ENCODE assay signal across 10 cellular contexts in the genomic region with DNA sequence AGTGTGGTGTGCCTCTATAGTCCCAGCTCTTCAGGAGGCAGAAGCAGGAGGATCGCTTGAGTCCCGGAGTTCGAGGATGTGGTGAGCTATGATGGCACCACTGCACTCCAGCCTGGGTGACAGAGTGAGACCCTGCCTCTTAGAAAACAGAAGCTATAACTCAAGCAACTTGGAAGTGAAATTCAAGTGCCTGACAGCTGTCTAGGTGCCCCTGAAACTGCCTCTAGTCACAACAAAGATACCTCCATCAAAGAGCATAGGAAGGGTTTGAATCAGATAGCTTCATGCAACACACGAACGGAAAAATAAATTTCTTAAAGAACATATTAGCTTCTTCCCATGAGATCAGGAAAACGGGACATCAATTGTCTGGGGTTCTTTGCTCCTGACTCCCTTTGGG. TPM values are rescaled to one million over a fixed set of nuclear protein-coding genes. Genes with fewer than 3 reads are reported as not detected.
DNase-seq lines count a peak whose midpoint lies in the region; ATAC-seq, FAIRE-seq and TF ChIP-seq lines count a peak whose summit lies in the region.
"Had no signal": no experiment of that assay in that cellular context is flagged by ENCODE, and none has a peak within 500 bp of the region (broad histone marks: within the 10 kb centered on the region; RNA-seq: fewer than 3 reads in every experiment).

No MANE protein-coding gene starts in this region.

- TF ChIP-seq EP300 in A549 (IDR thresholded peaks at IDR 0.05), result no peak

- 60% methylated on average over 6 of the region's 6 CpGs for WGBS in A549 (ENCODE audit: missing lambda C conversion rate)

- no peak for DNase-seq in A549 (ENCODE audit: low read depth in 1 of 2, low spot score in 1 of 2)
- no peak for DNase-seq in activated CD4-positive, alpha-beta memory T cell treated with anti-CD3 and anti-CD28 coated beads for 36 hours
- no peak for DNase-seq in immature natural killer cell
- DNase-seq in stimulated activated CD8-positive, alpha-beta memory T cell treated with anti-CD3 and anti-CD28 coated beads, Interleukin-4, amount 100 ng/mL, for 48 hours, result no peak
- DNase-seq in gastrocnemius medialis, result no peak
- DNase-seq in HTR-8/SVneo (ENCODE audit: insufficient read length, low spot score), result no peak
- DNase-seq: midbrain had no signal

- H4K20me1 ChIP-seq in DOHH2 (ENCODE audit: control insufficient read depth, insufficient read depth, low read depth, low read length), result no peaks in the 10 kb centered on the region

- no peaks in the 10 kb centered on the region for H3K36me3 Mint-ChIP-seq in activated CD4-positive, alpha-beta memory T cell treated with anti-CD3 and anti-CD28 coated beads for 36 hours
- H3K36me3 Mint-ChIP-seq in immature natural killer cell, result no peaks in the 10 kb centered on the region

- H3K27ac Mint-ChIP-seq in activated CD4-positive, alpha-beta memory T cell treated with anti-CD3 and anti-CD28 coated beads for 36 hours, result no peak overlapping the region
- H3K27ac Mint-ChIP-seq in immature natural killer cell, result peak overlapping the region; percentile 65 to 80 (median 78)

- H3K9me3 ChIP-seq in A549 (no peaks in the 10 kb centered on the region), DOHH2 (ENCODE audit: control insufficient read depth, insufficient read depth, low read length) (no peaks in the 10 kb centered on the region), gastrocnemius medialis (no peaks in the 10 kb centered on the region)
- H3K9me3 ChIP-seq: esophagus squamous epithelium had no signal

- no peak for TF ChIP-seq CTCF in A549 (IDR thresholded peaks at IDR 0.05)
- no peak for TF ChIP-seq CTCF in DOHH2 (IDR thresholded peaks at IDR 0.05; ENCODE audit: low read depth, low read length, poor library complexity, severe bottlenecking)
- TF ChIP-seq CTCF in gastrocnemius medialis (IDR thresholded peaks at IDR 0.05 in 4 of 5, conservative IDR thresholded peaks at IDR 0.05 in 1 of 5), result no peak

- H3K27me3 ChIP-seq in DOHH2 (ENCODE audit: control insufficient read depth, low read length) (no peaks in the 10 kb centered on the region), gastrocnemius medialis (peaks cover 4 to 18% (median 9%) of the 10 kb centered on the region in 3 donors)

- H3K4me1 Mint-ChIP-seq in activated CD4-positive, alpha-beta memory T cell treated with anti-CD3 and anti-CD28 coated beads for 36 hours (ENCODE audit: low read depth), result peaks cover 10% of the 10 kb centered on the region
- peaks cover 42 to 57% of the 10 kb centered on the region in 2 donors for H3K4me1 Mint-ChIP-seq in immature natural killer cell

- peaks cover 39% of the 10 kb centered on the region for H3F3A ChIP-seq in DOHH2 (ENCODE audit: control insufficient read depth, insufficient read depth)

- no peaks in the 10 kb centered on the region for H3K9me3 Mint-ChIP-seq in activated CD4-positive, alpha-beta memory T cell treated with anti-CD3 and anti-CD28 coated beads for 36 hours
- H3K9me3 Mint-ChIP-seq in immature natural killer cell, result no peaks in the 10 kb centered on the region

- POLR2A ChIA-PET in A549 (lab: Yijun Ruan, JAX), result no interaction called here
- POLR2A ChIA-PET in activated CD4-positive, alpha-beta memory T cell treated with anti-CD3 and anti-CD28 coated beads for 36 hours (lab: Charles Lee), result no interaction called here

- in situ Hi-C loops in gastrocnemius medialis (cut with MboI; ENCODE audit: low sequenced_read_pairs in 4 of 4), result no loop called here

- TF ChIP-seq POLR2A in A549 (IDR thresholded peaks at IDR 0.05; ENCODE audit: low read length) (no peak), gastrocnemius medialis (IDR thresholded peaks at IDR 0.05) (no peak)

- peaks cover 50% of the 10 kb centered on the region for H3K79me2 ChIP-seq in DOHH2 (ENCODE audit: control insufficient read depth, low read length)

- TF ChIP-seq RAD21 in A549 (conservative IDR thresholded peaks at IDR 0.05 in 1 of 2, IDR thresholded peaks at IDR 0.05 in 1 of 2), result no peak

- intact Hi-C loops in activated CD4-positive, alpha-beta memory T cell treated with anti-CD3 and anti-CD28 coated beads for 36 hours (cut with micrococcal nuclease), result loop anchor here (2.0 kb wide), 1 partner anchor 31 kb away; no protein-coding TSS in a partner anchor
- intact Hi-C loops in gastrocnemius medialis (cut with DNase I; ENCODE audit: low total_unique reads), result loop anchor here (10.0 kb wide), 1 partner anchor 87 kb away; no protein-coding TSS in a partner anchor

- FAIRE-seq in A549 (lab: Jason Lieb, UNC), result no peak
- FAIRE-seq in HTR-8/SVneo (lab: Jason Lieb, UNC), result no peak

- H3K4me2 ChIP-seq in A549, result peak overlapping the region; percentile 93
- peak overlapping the region; percentile 80 for H3K4me2 ChIP-seq in DOHH2 (ENCODE audit: low read length)

- CTCF ChIA-PET in A549 (lab: Yijun Ruan, JAX), result interaction anchor here (1.0 to 2.5 kb wide), 5 partner anchors 10 to 96 kb away, joined by 3 to 9 read pairs (median 3); no protein-coding TSS in a partner anchor
- CTCF ChIA-PET in activated CD4-positive, alpha-beta memory T cell treated with anti-CD3 and anti-CD28 coated beads for 36 hours (lab: Charles Lee), result interaction anchor here (0.8 to 1.6 kb wide), 3 partner anchors 48 to 742 kb away, joined by 3 read pairs; a partner anchor contains a TSS

- H3K9me2 ChIP-seq in DOHH2 (replicated peaks; ENCODE audit: control insufficient read depth, low read length), result no peaks in the 10 kb centered on the region

- H3K4me1 ChIP-seq in A549, result no peaks in the 10 kb centered on the region
- H3K4me1 ChIP-seq in DOHH2 (ENCODE audit: control insufficient read depth, low read length), result peaks cover 81% of the 10 kb centered on the region
- peaks cover 0 to 4% of the 10 kb centered on the region in 2 donors for H3K4me1 ChIP-seq in gastrocnemius medialis

- H3K4me3 ChIP-seq in A549, result peak overlapping the region; percentile 90; the same call in 2 of the 3 replicates
- H3K4me3 ChIP-seq in DOHH2 (ENCODE audit: low read length), result peak overlapping the region; percentile 95
- no peak overlapping the region for H3K4me3 ChIP-seq in gastrocnemius medialis

- H3K27ac ChIP-seq in A549 (no peak overlapping the region), DOHH2 (ENCODE audit: low read depth, low read length) (peak overlapping the region; percentile 25), gastrocnemius medialis (no peak overlapping the region)

- H3K4me3 Mint-ChIP-seq in activated CD4-positive, alpha-beta memory T cell treated with anti-CD3 and anti-CD28 coated beads for 36 hours, result peak overlapping the region; percentile 69
- H3K4me3 Mint-ChIP-seq in immature natural killer cell, result peak overlapping the region; percentile 86 to 90 (median 88)

- ATAC-seq in A549, result no peak
- ATAC-seq in gastrocnemius medialis, result no peak
- ATAC-seq in GM21576 (IDR thresholded peaks at IDR 0.05; ENCODE audit: unreplicated experiment), result no peak

- peaks cover 42% of the 10 kb centered on the region for H3K36me3 ChIP-seq in DOHH2 (ENCODE audit: control insufficient read depth, low read length)
- no peaks in the 10 kb centered on the region for H3K36me3 ChIP-seq in gastrocnemius medialis
- H3K36me3 ChIP-seq: esophagus squamous epithelium had no signal

- H3K27me3 Mint-ChIP-seq in activated CD4-positive, alpha-beta memory T cell treated with anti-CD3 and anti-CD28 coated beads for 36 hours, result peaks cover 33% of the 10 kb centered on the region
- H3K27me3 Mint-ChIP-seq in immature natural killer cell (ENCODE audit: low read depth in 3 of 3), result peaks cover 9 to 16% (median 13%) of the 10 kb centered on the region in 3 donors

TF ChIP-seq in A549, 52 proteins besides CTCF, POLR2A, EP300 and RAD21 (continues in another document):
- TF ChIP-seq JUNB (IDR thresholded peaks at IDR 0.05) (no peak), ZFP36 (IDR thresholded peaks at IDR 0.05; ENCODE audit: borderline replicate concordance, partially characterized antibody) (no peak), HOXB13 (CRISPR knock-in tag; IDR thresholded peaks at IDR 0.05; ENCODE audit: low read depth) (no peak)
- TF ChIP-seq, protein P1, sequence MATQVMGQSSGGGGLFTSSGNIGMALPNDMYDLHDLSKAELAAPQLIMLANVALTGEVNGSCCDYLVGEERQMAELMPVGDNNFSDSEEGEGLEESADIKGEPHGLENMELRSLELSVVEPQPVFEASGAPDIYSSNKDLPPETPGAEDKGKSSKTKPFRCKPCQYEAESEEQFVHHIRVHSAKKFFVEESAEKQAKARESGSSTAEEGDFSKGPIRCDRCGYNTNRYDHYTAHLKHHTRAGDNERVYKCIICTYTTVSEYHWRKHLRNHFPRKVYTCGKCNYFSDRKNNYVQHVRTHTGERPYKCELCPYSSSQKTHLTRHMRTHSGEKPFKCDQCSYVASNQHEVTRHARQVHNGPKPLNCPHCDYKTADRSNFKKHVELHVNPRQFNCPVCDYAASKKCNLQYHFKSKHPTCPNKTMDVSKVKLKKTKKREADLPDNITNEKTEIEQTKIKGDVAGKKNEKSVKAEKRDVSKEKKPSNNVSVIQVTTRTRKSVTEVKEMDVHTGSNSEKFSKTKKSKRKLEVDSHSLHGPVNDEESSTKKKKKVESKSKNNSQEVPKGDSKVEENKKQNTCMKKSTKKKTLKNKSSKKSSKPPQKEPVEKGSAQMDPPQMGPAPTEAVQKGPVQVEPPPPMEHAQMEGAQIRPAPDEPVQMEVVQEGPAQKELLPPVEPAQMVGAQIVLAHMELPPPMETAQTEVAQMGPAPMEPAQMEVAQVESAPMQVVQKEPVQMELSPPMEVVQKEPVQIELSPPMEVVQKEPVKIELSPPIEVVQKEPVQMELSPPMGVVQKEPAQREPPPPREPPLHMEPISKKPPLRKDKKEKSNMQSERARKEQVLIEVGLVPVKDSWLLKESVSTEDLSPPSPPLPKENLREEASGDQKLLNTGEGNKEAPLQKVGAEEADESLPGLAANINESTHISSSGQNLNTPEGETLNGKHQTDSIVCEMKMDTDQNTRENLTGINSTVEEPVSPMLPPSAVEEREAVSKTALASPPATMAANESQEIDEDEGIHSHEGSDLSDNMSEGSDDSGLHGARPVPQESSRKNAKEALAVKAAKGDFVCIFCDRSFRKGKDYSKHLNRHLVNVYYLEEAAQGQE (IDR thresholded peaks at IDR 0.05), result no peak

RNA-seq across cellular contexts. Expression of a gene that starts 0.9 kb away (rescaled TPM):
- polyA plus RNA-seq in A549 (2011; rRNA removed) (6.0 and 8.2 TPM in 2 replicates), A549 (2017; fragmentation: RNase III; extraction: RNeasy Plus Mini Kit Qiagen cat#74134 plus additional on column Dnase treatment) (2.5 to 2.8 TPM (median 2.8 TPM) in 3 replicates), immature natural killer cell (10 to 100 TPM; 24.4 to 91.6 (median 46.4) TPM)
- polyA plus RNA-seq in A549 (2012; cell fraction: cytosol; rRNA removed), result 3.6 and 4.2 TPM in 2 replicates
- polyA plus RNA-seq in A549 (2012; cell fraction: nucleus; rRNA removed), result 13.4 and 13.8 TPM in 2 replicates
- polyA minus RNA-seq in A549 (2011; rRNA and poly(A)+ RNA removed), result 16.9 and 22.0 TPM in 2 replicates
- total RNA-seq in activated CD4-positive, alpha-beta memory T cell treated with anti-CD3 and anti-CD28 coated beads for 36 hours, result 10 to 100 TPM in 1 of 2 experiments, 1 to 10 TPM in 1; 8.3 to 10.6 TPM
- total RNA-seq in gastrocnemius medialis, result 1 to 10 TPM; 1.8 to 3.0 (median 2.1) TPM

Comparison
In these comparisons a context has a peak if more than half of its experiments do, and no peak if none do; other contexts are left out.
1. H3K4me3 ChIP-seq: peak in A549 (single experiment) and DOHH2 (single experiment); none in gastrocnemius medialis (0 of 4).